Comparison of ENCODE assay signal across 1 cellular context in genomic region chr1:53696990-53697389, GRCh38.
TF ChIP-seq lines count a peak whose summit lies in the region.

No MANE protein-coding gene starts in this region.

TF ChIP-seq in HEK293, 187 proteins besides CTCF, POLR2A, EP300 and RAD21 (continued from another document):
- no peak for TF ChIP-seq ZBTB49 (tag by site-specific recombination; IDR thresholded peaks at IDR 0.05; ENCODE audit: low read depth)
- TF ChIP-seq PRDM10 (tag by site-specific recombination; IDR thresholded peaks at IDR 0.05), result peak; percentile 96
- TF ChIP-seq GLI4 (tag by site-specific recombination; IDR thresholded peaks at IDR 0.05), result 0 out of 2 replicates have a peak, but pooled peaks have one; percentile 47
- TF ChIP-seq ZNF555 (tag by site-specific recombination; conservative IDR thresholded peaks at IDR 0.05), result no peak
